23 cellular contexts compared by ENCODE assay signal in genomic region chr10:53422223-53422888, GRCh38.
"Had no signal": no experiment of that assay in that cellular context is flagged by ENCODE, and none has a peak within 500 bp of the region (broad histone marks: within the 10 kb centered on the region; RNA-seq: fewer than 3 reads in every experiment).

No MANE protein-coding gene starts in this region.

- FAIRE-seq: colon, islet of Langerhans, pancreas, small intestine had no signal

- H3K27ac ChIP-seq: dorsolateral prefrontal cortex, epithelial cell of prostate, gastrocnemius medialis, left lung, neutrophil, pancreas, right lobe of liver, thoracic aorta, transverse colon had no signal

- H3K4me1 ChIP-seq: gastrocnemius medialis, left lung, pancreas, right lobe of liver, transverse colon had no signal

- ATAC-seq: esophagus mucosa; gastrocnemius medialis; left cardiac atrium; left lung; naive thymus-derived CD4-positive, alpha-beta T cell; pancreas; right lobe of liver; stimulated activated naive B cell treated with anti-CD40 and anti-IgM and Interleukin-4, amounts not matched to agents 10 μg/mL and 1 μg/mL and 100 μg/mL, for 72 hours had no signal

- DNase-seq: dorsolateral prefrontal cortex; effector CD4-positive, alpha-beta T cell; foreskin fibroblast; gastrocnemius medialis; head of caudate nucleus; left cardiac atrium; left lung; mesenchymal stem cell; midbrain; naive thymus-derived CD4-positive, alpha-beta T cell; pancreas; right lobe of liver; small intestine; stimulated activated CD4-positive, alpha-beta T cell treated with anti-CD3 and anti-CD28 coated beads, Interleukin-15, amount 100 ng/mL, for 24 hours; stimulated activated CD4-positive, alpha-beta T cell treated with anti-CD3 and anti-CD28 coated beads, Interleukin-2, amount 100 ng/mL, for 48 hours; stimulated activated naive B cell treated with anti-CD40 and anti-IgM and Interleukin-4, amounts not matched to agents 10 μg/mL and 1 μg/mL and 100 μg/mL, for 72 hours; transverse colon had no signal

- H3K4me3 ChIP-seq: dorsolateral prefrontal cortex, gastrocnemius medialis, left lung, pancreas, right lobe of liver, thoracic aorta, transverse colon had no signal

- H3K9me3 ChIP-seq: gastrocnemius medialis, neutrophil, pancreas, right lobe of liver, thoracic aorta, transverse colon had no signal

- H3K27me3 ChIP-seq: gastrocnemius medialis, left lung, neutrophil, pancreas, right lobe of liver, transverse colon had no signal

- H3K36me3 ChIP-seq: gastrocnemius medialis, left lung, neutrophil, pancreas, right lobe of liver, thoracic aorta, transverse colon had no signal
